Comparison of ENCODE assay signal across 1 cellular context in the genomic region with DNA sequence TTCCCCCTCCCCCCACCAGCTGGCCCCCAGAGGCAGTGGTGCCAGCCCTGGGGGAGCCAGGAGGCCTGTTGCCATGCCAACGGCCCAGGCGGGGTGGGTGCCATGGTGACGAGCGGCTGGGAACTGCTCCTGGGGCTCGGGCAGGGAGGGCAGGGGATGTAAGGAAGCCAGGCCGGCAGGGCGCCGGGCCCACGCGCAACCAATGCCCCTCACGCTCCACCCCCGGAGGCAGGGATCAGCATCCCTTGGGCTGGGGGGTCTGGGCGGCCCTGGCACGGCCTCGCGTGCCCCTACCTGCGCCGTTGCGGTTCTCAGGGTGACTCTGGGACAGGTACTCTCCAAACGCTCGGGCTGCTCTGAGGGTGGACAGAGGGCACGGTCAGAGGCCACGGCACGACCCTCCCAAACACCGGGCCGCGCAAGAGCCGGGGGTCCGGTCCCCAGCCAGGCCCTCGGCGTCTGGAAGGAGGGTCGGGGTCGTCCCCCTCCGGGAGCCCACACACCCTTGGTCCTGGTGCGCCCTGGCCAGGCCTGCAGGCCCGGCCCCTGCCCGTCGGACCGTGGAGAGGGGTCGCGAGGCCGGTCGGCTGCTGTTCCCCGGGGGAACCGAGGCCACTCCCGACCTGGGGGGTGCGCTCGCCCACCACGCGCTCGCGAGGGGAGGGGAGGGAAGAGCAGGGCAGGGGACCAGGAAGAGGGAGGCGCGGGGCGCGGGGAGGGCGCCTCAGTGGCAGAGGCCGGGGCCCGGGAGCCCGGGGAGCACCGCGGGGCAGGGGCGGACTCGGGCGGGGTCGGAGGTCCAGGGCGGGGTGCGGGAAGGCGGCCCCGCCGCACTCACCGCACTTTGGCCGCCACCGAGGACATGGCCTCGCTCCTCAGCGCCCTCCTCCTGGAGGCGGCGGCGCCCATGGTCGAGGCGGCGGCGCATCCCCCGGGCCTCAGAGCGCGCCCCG.
TF ChIP-seq lines count a peak whose summit lies in the region.

No MANE protein-coding gene starts in this region.

TF ChIP-seq in IMR-90, 13 proteins besides CTCF, POLR2A, EP300 and RAD21:
- TF ChIP-seq BHLHE40 (IDR thresholded peaks at IDR 0.05; ENCODE audit: low read depth, low read length): no peak
- TF ChIP-seq, protein P1, sequence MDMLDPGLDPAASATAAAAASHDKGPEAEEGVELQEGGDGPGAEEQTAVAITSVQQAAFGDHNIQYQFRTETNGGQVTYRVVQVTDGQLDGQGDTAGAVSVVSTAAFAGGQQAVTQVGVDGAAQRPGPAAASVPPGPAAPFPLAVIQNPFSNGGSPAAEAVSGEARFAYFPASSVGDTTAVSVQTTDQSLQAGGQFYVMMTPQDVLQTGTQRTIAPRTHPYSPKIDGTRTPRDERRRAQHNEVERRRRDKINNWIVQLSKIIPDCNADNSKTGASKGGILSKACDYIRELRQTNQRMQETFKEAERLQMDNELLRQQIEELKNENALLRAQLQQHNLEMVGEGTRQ (IDR thresholded peaks at IDR 0.05; ENCODE audit: low read depth, low read length): no peak
- TF ChIP-seq SMC3 (IDR thresholded peaks at IDR 0.05; ENCODE audit: low read depth, low read length): no peak
- no peak for TF ChIP-seq FOS (IDR thresholded peaks at IDR 0.05; ENCODE audit: low read depth, low read length)
- no peak for TF ChIP-seq NFE2L2 (IDR thresholded peaks at IDR 0.05; ENCODE audit: low read depth, low read length)
- TF ChIP-seq RCOR1 (IDR thresholded peaks at IDR 0.05; ENCODE audit: insufficient replicate concordance, low read length): no peak
- no peak for TF ChIP-seq RFX5 (IDR thresholded peaks at IDR 0.05; ENCODE audit: low read depth, low read length)
- TF ChIP-seq CEBPB (IDR thresholded peaks at IDR 0.05; ENCODE audit: low read depth, low read length): no peak
- no peak for TF ChIP-seq CHD1 (IDR thresholded peaks at IDR 0.05; ENCODE audit: low read depth, low read length)
- TF ChIP-seq MAFK (IDR thresholded peaks at IDR 0.05; ENCODE audit: low read depth, low read length): no peak
- TF ChIP-seq, protein P2, sequence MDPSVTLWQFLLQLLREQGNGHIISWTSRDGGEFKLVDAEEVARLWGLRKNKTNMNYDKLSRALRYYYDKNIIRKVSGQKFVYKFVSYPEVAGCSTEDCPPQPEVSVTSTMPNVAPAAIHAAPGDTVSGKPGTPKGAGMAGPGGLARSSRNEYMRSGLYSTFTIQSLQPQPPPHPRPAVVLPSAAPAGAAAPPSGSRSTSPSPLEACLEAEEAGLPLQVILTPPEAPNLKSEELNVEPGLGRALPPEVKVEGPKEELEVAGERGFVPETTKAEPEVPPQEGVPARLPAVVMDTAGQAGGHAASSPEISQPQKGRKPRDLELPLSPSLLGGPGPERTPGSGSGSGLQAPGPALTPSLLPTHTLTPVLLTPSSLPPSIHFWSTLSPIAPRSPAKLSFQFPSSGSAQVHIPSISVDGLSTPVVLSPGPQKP (IDR thresholded peaks at IDR 0.05; ENCODE audit: borderline replicate concordance, low read depth, low read length): no peak
- TF ChIP-seq MXI1 (IDR thresholded peaks at IDR 0.05; ENCODE audit: borderline replicate concordance, low read depth, low read length): no peak
- TF ChIP-seq MAZ (IDR thresholded peaks at IDR 0.05; ENCODE audit: borderline replicate concordance, low read depth, low read length): no peak
